In genomic region chr12:64457466-64457865, GRCh38 we compare ENCODE assay signal across 2 cellular contexts.
TF ChIP-seq lines count a peak whose summit lies in the region.

No MANE protein-coding gene starts in this region.

TF ChIP-seq in liver, 16 proteins besides CTCF, POLR2A, EP300 and RAD21:
- no peak for TF ChIP-seq REST (IDR thresholded peaks at IDR 0.05)
- TF ChIP-seq RXRA (IDR thresholded peaks at IDR 0.05): no peak

TF ChIP-seq in HepG2, 621 proteins besides CTCF, POLR2A, EP300 and RAD21:
- TF ChIP-seq SATB2 (CRISPR knock-in tag; IDR thresholded peaks at IDR 0.05) (no peak), ZNF296 (CRISPR knock-in tag; conservative IDR thresholded peaks at IDR 0.05) (no peak), SP2 (CRISPR knock-in tag; IDR thresholded peaks at IDR 0.05) (no peak), ZNF432 (CRISPR knock-in tag; IDR thresholded peaks at IDR 0.05; ENCODE audit: borderline replicate concordance) (no peak), HNF1A (IDR thresholded peaks at IDR 0.05; ENCODE audit: low read depth) (no peak), HNF1A (CRISPR knock-in tag; IDR thresholded peaks at IDR 0.05; ENCODE audit: borderline replicate concordance) (no peak), CCDC6 (CRISPR knock-in tag; IDR thresholded peaks at IDR 0.05) (no peak), REST (IDR thresholded peaks at IDR 0.05; ENCODE audit: borderline replicate concordance in 1 of 2, low read depth in 1 of 2, low read length in 2 of 2) (no peak), UBTF (CRISPR knock-in tag; IDR thresholded peaks at IDR 0.05) (no peak), CREM (IDR thresholded peaks at IDR 0.05) (no peak), CREM (CRISPR knock-in tag; IDR thresholded peaks at IDR 0.05) (no peak), ZNF225 (CRISPR knock-in tag; IDR thresholded peaks at IDR 0.05) (no peak)
